Comparison of ENCODE assay signal across 9 cellular contexts in genomic region chr1:63915121-63915520, GRCh38.
A peak's percentile ranks its signal among the peaks of the same experiment; 100 is the strongest.
DNase-seq lines count a peak whose midpoint lies in the region; TF ChIP-seq lines count a peak whose summit lies in the region.
"Had no signal": no experiment of that assay in that cellular context is flagged by ENCODE, and none has a peak within 500 bp of the region (broad histone marks: within the 10 kb centered on the region; RNA-seq: fewer than 3 reads in every experiment).

No MANE protein-coding gene starts in this region.

- H2BK5ac ChIP-seq in H9 (ENCODE audit: insufficient read length, low read length) = no peak overlapping the region

- peak overlapping the region in 2 of 3 experiments; percentile 1 to 64; a peak in 1 of 7 replicates for H3K27ac Mint-ChIP-seq in H9

- no peak overlapping the region for H2BK12ac ChIP-seq in H9 (ENCODE audit: insufficient read length, low read depth, low read length)

- peaks cover 23% of the 10 kb centered on the region for H3K79me2 ChIP-seq in H9 (ENCODE audit: insufficient read depth, low read length)

- H4K8ac ChIP-seq in H9 (replicated peaks; ENCODE audit: insufficient read length, low read depth, low read length) = no peak overlapping the region

- H2BK120ac ChIP-seq in H9 (ENCODE audit: low read depth, low read length, poor library complexity, severe bottlenecking) = no peak overlapping the region

- no peak overlapping the region for H3K23ac ChIP-seq in H9 (ENCODE audit: insufficient read length, low read depth, low read length)

- no peak overlapping the region for H3K9ac ChIP-seq in H9 (ENCODE audit: extremely low read depth, insufficient read length, low read length)
- no peak overlapping the region for H3K9ac ChIP-seq in colonic mucosa (ENCODE audit: low read depth in 2 of 2, low read length in 2 of 2)

- H4K20me1 ChIP-seq in H9 (ENCODE audit: control insufficient read depth, insufficient read depth, insufficient read length) = no peaks in the 10 kb centered on the region

- H2AFZ ChIP-seq in H9 (ENCODE audit: low read length) = no peak overlapping the region

- H3K4me3 Mint-ChIP-seq in H9 = no peak overlapping the region

- no peak overlapping the region for H4K5ac ChIP-seq in H9 (ENCODE audit: insufficient read length, low read depth, low read length)

- H3K27ac ChIP-seq in H9 (ENCODE audit: insufficient read length, low read depth, low read length) (no peak overlapping the region), colonic mucosa (no peak overlapping the region)

- no peak overlapping the region for H3T11ph ChIP-seq in H9 (ENCODE audit: low read length)

- no peak overlapping the region for H3K18ac ChIP-seq in H9 (ENCODE audit: insufficient read length, low read depth, low read length)

- TF ChIP-seq CTCF in H9 (conservative IDR thresholded peaks at IDR 0.05) (peak; percentile 63), colonic mucosa (IDR thresholded peaks at IDR 0.05) (no peak)

- H3K79me1 ChIP-seq in H9 (ENCODE audit: insufficient read depth, low read depth, low read length, poor library complexity, severe bottlenecking) = peaks cover 10% of the 10 kb centered on the region

- H2BK20ac ChIP-seq in H9 (ENCODE audit: low read depth, low read length, poor library complexity, severe bottlenecking) = no peak overlapping the region

- no peaks in the 10 kb centered on the region for H3K27me3 ChIP-seq in H9 (ENCODE audit: insufficient read depth, low read length)
- H3K27me3 ChIP-seq in colonic mucosa = no peaks in the 10 kb centered on the region

- H3K36me3 ChIP-seq in colonic mucosa = no peaks in the 10 kb centered on the region

- WGBS in H9 (ENCODE audit: extremely low coverage, insufficient read length, low lambda C conversion rate) = no CpG with 5 or more reads among the region's 1 CpG

- no peak overlapping the region for H3K4me3 ChIP-seq in colonic mucosa

- no peaks in the 10 kb centered on the region for H3K27me3 Mint-ChIP-seq in H9 (ENCODE audit: low read depth)

- no peaks in the 10 kb centered on the region for H3K23me2 ChIP-seq in H9 (ENCODE audit: insufficient read length, low read depth, low read length, poor library complexity, severe bottlenecking)

- H2AK5ac ChIP-seq in H9 (ENCODE audit: insufficient read length, low read length) = no peak overlapping the region

- intact Hi-C loops in colonic mucosa (cut with DNase I) = loop anchor here (10.0 kb wide), 2 partner anchors 140 to 220 kb away; partner anchors contain the start of gene ROR1

- peaks cover 78 to 80% of the 10 kb centered on the region in 2 experiments for H3K4me1 Mint-ChIP-seq in H9

- no peak overlapping the region for H3K4me2 ChIP-seq in H9 (ENCODE audit: insufficient read depth, insufficient read length, low read length)

- DNase-seq in D341Med (ENCODE audit: low spot score) = peak; percentile 61
- DNase-seq in H9 = peak; percentile 46
- DNase-seq in SK-N-DZ (ENCODE audit: low spot score) = peak; percentile 35
- peak; percentile 42 for DNase-seq in iris pigment epithelial cell (ENCODE audit: low read depth)
- no peak for DNase-seq in hypothalamus (lab: John Stamatoyannopoulos, UW)
- DNase-seq in hepatic stellate cell (ENCODE audit: low spot score) = no peak
- DNase-seq in colonic mucosa = no peak
- no peak for DNase-seq in epidermal melanocyte (ENCODE audit: insufficient read length, low spot score)
- DNase-seq: NCI-H1417 treated with DMSO at 0.1 percent for 48 hours had no signal

- H3K9me3 ChIP-seq in H9 (ENCODE audit: control insufficient read depth, low read depth, low read length) (no peaks in the 10 kb centered on the region), colonic mucosa (no peaks in the 10 kb centered on the region)

- no peak overlapping the region for H3K14ac ChIP-seq in H9 (ENCODE audit: insufficient read depth, low read length)

- no peak overlapping the region for H4K91ac ChIP-seq in H9 (ENCODE audit: insufficient read length, low read depth, low read length)

- no peak overlapping the region for H2BK15ac ChIP-seq in H9 (ENCODE audit: low read depth, low read length)

- peaks cover 0 to 4% (median 0%) of the 10 kb centered on the region in 3 experiments; a peak in 3 of 7 replicates for H3K36me3 Mint-ChIP-seq in H9 (ENCODE audit: insufficient read depth in 1 of 3, low read depth in 3 of 3)

- H3K4me1 ChIP-seq in H9 (ENCODE audit: insufficient read depth, low read length) (peaks cover 24% of the 10 kb centered on the region; the same call in 1 of the 2 replicates), colonic mucosa (no peaks in the 10 kb centered on the region)

- H3K4ac ChIP-seq in H9 (ENCODE audit: low read depth, low read length) = no peak overlapping the region

- H3K56ac ChIP-seq in H9 (ENCODE audit: insufficient read length, low read depth, low read length) = no peak overlapping the region

- no peaks in the 10 kb centered on the region for H3K9me3 Mint-ChIP-seq in H9

Comparison
In these comparisons a context has a peak if more than half of its experiments do, and no peak if none do; other contexts are left out.
1. DNase-seq: peak in D341Med (single experiment), H9 (single experiment), SK-N-DZ (single experiment) and iris pigment epithelial cell (single experiment); none in hypothalamus (0 of 51), hepatic stellate cell (single experiment), colonic mucosa (single experiment) and epidermal melanocyte (single experiment).